4 cellular contexts compared by ENCODE assay signal in the genomic region with DNA sequence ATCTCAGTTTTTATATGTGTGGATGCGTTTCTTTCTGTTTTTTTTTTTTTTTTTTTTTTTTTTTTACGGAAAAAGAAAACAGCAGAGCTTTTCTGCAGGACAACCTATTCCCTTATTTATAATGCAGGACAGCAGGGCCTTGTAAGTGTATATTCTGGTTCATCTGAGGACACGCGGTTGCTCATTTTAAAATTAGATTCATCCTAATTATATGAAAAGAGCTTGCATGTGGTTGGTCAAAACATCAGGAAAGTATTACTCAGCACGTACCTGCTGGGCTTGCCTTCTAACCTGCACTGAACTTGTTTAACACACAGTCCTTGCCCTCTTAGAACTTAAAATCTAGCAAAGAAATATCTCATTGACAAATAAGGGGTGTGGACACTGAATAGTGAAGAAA. TPM values are rescaled to one million over a fixed set of nuclear protein-coding genes. Genes with fewer than 3 reads are reported as not detected.
"Had no signal": no experiment of that assay in that cellular context is flagged by ENCODE, and none has a peak within 500 bp of the region (broad histone marks: within the 10 kb centered on the region; RNA-seq: fewer than 3 reads in every experiment).

No MANE protein-coding gene starts in this region.

- H3K4me2 ChIP-seq: GM23338 had no signal

- ATAC-seq: GM23338 had no signal

- H3K4me3 Mint-ChIP-seq: GM23338, H9 had no signal

- DNase-seq: H9, HCEC 1CT, IMR-90 had no signal

- H2AFZ ChIP-seq: GM23338 had no signal

- H3K9me3 Mint-ChIP-seq: H9 had no signal

- H3K27ac Mint-ChIP-seq: GM23338, H9 had no signal

- H3K4me3 ChIP-seq: GM23338 had no signal

RNA-seq across cellular contexts. Expression of gene THRB, which starts 13.5 kb away (rescaled TPM):
- polyA plus RNA-seq: IMR-90 had no signal
